In the genomic region with DNA sequence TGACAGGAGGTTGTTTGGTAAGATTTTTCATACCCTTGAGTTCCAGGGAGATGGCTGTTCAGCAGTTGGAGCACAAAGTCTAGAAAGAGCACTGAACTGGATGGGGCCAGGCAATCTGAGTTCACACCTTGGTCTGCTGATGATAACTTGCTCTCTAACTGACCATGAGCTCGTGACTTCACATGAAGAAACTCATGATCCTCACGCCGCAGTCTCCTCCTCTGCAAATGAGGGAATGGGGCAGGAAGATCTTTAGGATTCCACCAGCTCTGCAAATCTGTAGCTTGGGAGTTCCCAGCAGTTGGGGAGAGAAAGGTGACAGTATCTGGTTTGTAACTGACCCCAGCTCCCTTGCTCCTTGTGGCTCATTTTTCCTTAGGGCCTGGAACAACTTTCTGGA, we compare ENCODE assay signal across 25 cellular contexts. TPM values are rescaled to one million over a fixed set of nuclear protein-coding genes. Genes with fewer than 3 reads are reported as not detected.
"Had no signal": no experiment of that assay in that cellular context is flagged by ENCODE, and none has a peak within 500 bp of the region (broad histone marks: within the 10 kb centered on the region; RNA-seq: fewer than 3 reads in every experiment).

No MANE protein-coding gene starts in this region.

- ATAC-seq: foreskin keratinocyte; left ventricle myocardium superior; natural killer cell treated with Interleukin-12 subunit alpha and Interleukin-12 subunit beta and Interleukin-15 and Interleukin-18, amount 100 ng/mL, for 72 hours; right lobe of liver; stimulated activated memory B cell treated with anti-CD40 and anti-IgM and Interleukin-4, amounts not matched to agents 10 μg/mL and 1 μg/mL and 100 μg/mL, for 72 hours; T-helper 17 cell; upper lobe of right lung had no signal

- H3K9me3 ChIP-seq: right lobe of liver, stomach, upper lobe of right lung had no signal

- H3K27ac Mint-ChIP-seq: activated CD4-positive, alpha-beta memory T cell treated with anti-CD3 and anti-CD28 coated beads for 36 hours; activated naive CD8-positive, alpha-beta T cell treated with anti-CD3 and anti-CD28 coated beads for 36 hours; natural killer cell treated with Interleukin-12 subunit alpha and Interleukin-12 subunit beta and Interleukin-15 and Interleukin-18, amount 100 ng/mL, for 72 hours; stimulated activated memory B cell treated with anti-CD40 and anti-IgM and Interleukin-4, amounts not matched to agents 10 μg/mL and 1 μg/mL and 100 μg/mL, for 72 hours; T-helper 17 cell had no signal

- DNase-seq: activated CD4-positive, alpha-beta memory T cell treated with anti-CD3 and anti-CD28 coated beads for 36 hours; activated CD4-positive, alpha-beta T cell treated with anti-CD3 and anti-CD28 coated beads for 4 hours; activated CD4-positive, CD25-positive, alpha-beta regulatory T cell; activated naive CD4-positive, alpha-beta T cell treated with Interleukin-2 at 50 U/mL for 16 hours; activated naive CD8-positive, alpha-beta T cell treated with anti-CD3 and anti-CD28 coated beads for 36 hours; activated T-cell treated with anti-CD3 and anti-CD28 coated beads, Interleukin-2, amount 50 U/mL, for 48 hours; dermis blood vessel endothelial cell; effector memory CD4-positive, alpha-beta T cell; foreskin keratinocyte; glutamatergic neuron; hippocampal formation; kidney glomerular epithelial cell; left ventricle myocardium superior; mammary epithelial cell; midbrain; right lobe of liver; stimulated activated CD4-positive, alpha-beta T cell treated with anti-CD3 and anti-CD28 coated beads, Interleukin-1b, Interleukin-23, amount 100 ng/mL, for 48 hours; stomach; SW 1271; T-helper 17 cell; upper lobe of right lung had no signal

- H3K4me3 Mint-ChIP-seq: activated CD4-positive, alpha-beta memory T cell treated with anti-CD3 and anti-CD28 coated beads for 36 hours; activated naive CD8-positive, alpha-beta T cell treated with anti-CD3 and anti-CD28 coated beads for 36 hours; natural killer cell treated with Interleukin-12 subunit alpha and Interleukin-12 subunit beta and Interleukin-15 and Interleukin-18, amount 100 ng/mL, for 72 hours; stimulated activated memory B cell treated with anti-CD40 and anti-IgM and Interleukin-4, amounts not matched to agents 10 μg/mL and 1 μg/mL and 100 μg/mL, for 72 hours; T-helper 17 cell had no signal

- H3K36me3 Mint-ChIP-seq: activated CD4-positive, alpha-beta memory T cell treated with anti-CD3 and anti-CD28 coated beads for 36 hours; activated naive CD8-positive, alpha-beta T cell treated with anti-CD3 and anti-CD28 coated beads for 36 hours; natural killer cell treated with Interleukin-12 subunit alpha and Interleukin-12 subunit beta and Interleukin-15 and Interleukin-18, amount 100 ng/mL, for 72 hours; stimulated activated memory B cell treated with anti-CD40 and anti-IgM and Interleukin-4, amounts not matched to agents 10 μg/mL and 1 μg/mL and 100 μg/mL, for 72 hours had no signal

- H3K4me1 ChIP-seq: foreskin keratinocyte, parathyroid adenoma, right lobe of liver had no signal

- H3K27me3 Mint-ChIP-seq: stimulated activated memory B cell treated with anti-CD40 and anti-IgM and Interleukin-4, amounts not matched to agents 10 μg/mL and 1 μg/mL and 100 μg/mL, for 72 hours had no signal

- H3K4me1 Mint-ChIP-seq: activated naive CD8-positive, alpha-beta T cell treated with anti-CD3 and anti-CD28 coated beads for 36 hours; stimulated activated memory B cell treated with anti-CD40 and anti-IgM and Interleukin-4, amounts not matched to agents 10 μg/mL and 1 μg/mL and 100 μg/mL, for 72 hours; T-helper 17 cell had no signal

- H3K27me3 ChIP-seq: right lobe of liver, upper lobe of right lung had no signal

- H3K9me3 Mint-ChIP-seq: activated CD4-positive, alpha-beta memory T cell treated with anti-CD3 and anti-CD28 coated beads for 36 hours; activated naive CD8-positive, alpha-beta T cell treated with anti-CD3 and anti-CD28 coated beads for 36 hours; natural killer cell treated with Interleukin-12 subunit alpha and Interleukin-12 subunit beta and Interleukin-15 and Interleukin-18, amount 100 ng/mL, for 72 hours; stimulated activated memory B cell treated with anti-CD40 and anti-IgM and Interleukin-4, amounts not matched to agents 10 μg/mL and 1 μg/mL and 100 μg/mL, for 72 hours had no signal

- H3K4me3 ChIP-seq: right lobe of liver, skin epidermis, stomach, upper lobe of right lung had no signal

- H3K27ac ChIP-seq: foreskin keratinocyte, parathyroid adenoma, right lobe of liver, stomach, upper lobe of right lung had no signal

- H3K36me3 ChIP-seq: right lobe of liver, stomach, upper lobe of right lung had no signal

RNA-seq across cellular contexts. Expression of gene CORO2B, which starts 33.7 kb away (rescaled TPM):
- total RNA-seq: activated naive CD8-positive, alpha-beta T cell treated with anti-CD3 and anti-CD28 coated beads for 36 hours; natural killer cell treated with Interleukin-12 subunit alpha and Interleukin-12 subunit beta and Interleukin-15 and Interleukin-18, amount 100 ng/mL, for 72 hours; T-helper 17 cell had no signal
